ENCODE assay signal across 8 cellular contexts in the genomic region with DNA sequence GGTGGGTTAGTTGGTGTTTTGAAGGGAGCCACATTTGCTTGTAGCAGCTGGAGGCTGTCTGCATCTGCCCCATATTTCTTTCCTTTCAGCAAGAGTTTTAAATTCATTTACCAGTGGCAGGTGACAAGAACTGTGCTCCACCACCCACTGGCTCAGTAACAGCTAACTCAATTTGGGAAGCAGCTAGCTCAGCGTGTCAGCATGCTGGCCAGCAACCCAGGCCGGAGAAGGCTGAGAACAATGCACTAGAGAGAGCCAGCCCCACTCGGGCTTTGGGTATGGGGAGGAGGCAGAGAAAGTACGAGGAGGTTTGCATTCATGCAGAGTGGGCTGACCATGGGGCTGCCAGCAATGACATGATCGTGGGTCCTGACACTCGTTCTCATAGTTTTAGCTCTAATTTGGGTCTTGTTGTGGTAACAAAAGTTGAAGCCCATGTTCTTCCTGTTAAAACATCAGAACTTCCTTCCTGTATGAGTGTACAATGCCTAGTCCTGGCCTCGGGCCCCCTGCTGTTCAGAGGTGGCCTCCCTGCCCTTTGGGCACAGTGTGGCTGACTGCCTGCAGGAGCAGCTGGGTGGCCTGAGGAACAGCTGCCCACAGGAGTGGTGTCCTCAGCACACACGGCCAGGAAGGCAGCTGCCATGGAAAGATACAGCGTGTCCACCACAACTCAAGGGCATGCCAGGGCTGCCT. TPM values are rescaled to one million over a fixed set of nuclear protein-coding genes. Genes with fewer than 3 reads are reported as not detected.
A peak's percentile ranks its signal among the peaks of the same experiment; 100 is the strongest.
DNase-seq lines count a peak whose midpoint lies in the region; ATAC-seq and TF ChIP-seq lines count a peak whose summit lies in the region.

No MANE protein-coding gene starts in this region.

- H3K4me3 ChIP-seq in GM23338: no peak overlapping the region
- no peak overlapping the region for H3K4me3 ChIP-seq in fibroblast of pulmonary artery (replicated peaks; ENCODE audit: low read depth, low read length)
- H3K4me3 ChIP-seq in gastrocnemius medialis: peak overlapping the region in 1 of 4 donors; percentile 20

- peaks cover 69% of the 10 kb centered on the region for H3K79me2 ChIP-seq in GM23338 (replicated peaks; ENCODE audit: insufficient read depth)

- H3K9me3 Mint-ChIP-seq in GM23338 (peaks cover 10% of the 10 kb centered on the region), WTC11 (peaks cover 15% of the 10 kb centered on the region)

- intact Hi-C loops in gastrocnemius medialis (cut with DNase I; ENCODE audit: low total_unique reads): no loop called here

- H3K4me3 Mint-ChIP-seq in GM23338: no peak overlapping the region
- no peak overlapping the region for H3K4me3 Mint-ChIP-seq in WTC11

- peaks cover 5% of the 10 kb centered on the region for H3K27me3 Mint-ChIP-seq in GM23338 (ENCODE audit: insufficient read depth, low read depth, poor library complexity)
- no peaks in the 10 kb centered on the region for H3K27me3 Mint-ChIP-seq in WTC11 (ENCODE audit: low read depth)

- no peaks in the 10 kb centered on the region for H3K27me3 ChIP-seq in GM23338 (ENCODE audit: insufficient read depth)
- H3K27me3 ChIP-seq in gastrocnemius medialis: no peaks in the 10 kb centered on the region

- POLR2A ChIA-PET in WTC11 (lab: Charles Lee): no interaction called here

- H3K36me3 ChIP-seq in GM23338 (ENCODE audit: insufficient read depth) (peaks cover 22% of the 10 kb centered on the region; the same call in 1 of the 2 replicates), gastrocnemius medialis (peaks cover 0 to 18% of the 10 kb centered on the region in 2 donors)

- peaks cover 15% of the 10 kb centered on the region for H3K4me1 ChIP-seq in GM23338 (ENCODE audit: insufficient read depth)
- peaks cover 81 to 83% of the 10 kb centered on the region in 2 donors for H3K4me1 ChIP-seq in gastrocnemius medialis

- no peak overlapping the region for H2AFZ ChIP-seq in GM23338

- ATAC-seq in GM23338: no peak
- peak; percentile 34; the same call in 1 of the 2 replicates for ATAC-seq in WTC11
- ATAC-seq in gastrocnemius medialis: peak; percentile 80 to 85
- no peak for ATAC-seq in HG03196 (IDR thresholded peaks at IDR 0.05; ENCODE audit: unreplicated experiment)
- no peak for ATAC-seq in GM18868 (IDR thresholded peaks at IDR 0.05; ENCODE audit: unreplicated experiment)
- no peak for ATAC-seq in HG02623 (IDR thresholded peaks at IDR 0.05; ENCODE audit: unreplicated experiment)

- TF ChIP-seq CTCF in GM23338 (conservative IDR thresholded peaks at IDR 0.05; ENCODE audit: low read depth in 2 of 2) (no peak), WTC11 (IDR thresholded peaks at IDR 0.05) (no peak), fibroblast of pulmonary artery (IDR thresholded peaks at IDR 0.05; ENCODE audit: low read length, missing control alignments) (peak; percentile 22), gastrocnemius medialis (IDR thresholded peaks at IDR 0.05 in 4 of 5, conservative IDR thresholded peaks at IDR 0.05 in 1 of 5) (peak; percentile 35 to 49 (median 47))

- CTCF ChIA-PET in WTC11 (lab: Charles Lee): interaction anchor here (0.6 to 1.3 kb wide), 2 partner anchors 229 to 1717 kb away, joined by 3 to 4 read pairs; no protein-coding TSS in a partner anchor

- peaks cover 35% of the 10 kb centered on the region for H3K4me1 Mint-ChIP-seq in GM23338
- H3K4me1 Mint-ChIP-seq in WTC11: peaks cover 38% of the 10 kb centered on the region

- H3K36me3 Mint-ChIP-seq in GM23338 (ENCODE audit: low read depth) (peaks cover 72% of the 10 kb centered on the region), WTC11 (peaks cover 53% of the 10 kb centered on the region)

- H4K20me1 ChIP-seq in GM23338 (replicated peaks; ENCODE audit: insufficient read depth): peaks cover 8% of the 10 kb centered on the region; the same call in 1 of the 2 replicates

- in situ Hi-C loops in gastrocnemius medialis (cut with MboI; ENCODE audit: low sequenced_read_pairs in 4 of 4): no loop called here

- peak in 1 of 2 donors; percentile 37 for TF ChIP-seq POLR2A in gastrocnemius medialis (IDR thresholded peaks at IDR 0.05)

- H3K27ac Mint-ChIP-seq in GM23338 (0 out of 2 replicates have a peak overlapping the region, but pooled peaks have one; percentile 30), WTC11 (no peak overlapping the region)

- H3K9me2 ChIP-seq in GM23338 (ENCODE audit: insufficient read depth): no peaks in the 10 kb centered on the region

- H3K4me2 ChIP-seq in GM23338: no peak overlapping the region

- H3K9me3 ChIP-seq in gastrocnemius medialis: no peaks in the 10 kb centered on the region

- DNase-seq in GM23338 (ENCODE audit: low spot score) (no peak), WTC11 (ENCODE audit: low spot score) (no peak), fibroblast of pulmonary artery (ENCODE audit: low read depth) (peak; percentile 61), gastrocnemius medialis (peak; percentile 85 to 93), HuH-7.5 (ENCODE audit: low spot score) (no peak)

- H3K27ac ChIP-seq in GM23338 (ENCODE audit: low read depth) (no peak overlapping the region), gastrocnemius medialis (peak overlapping the region; percentile 85 to 88 (median 87))

- H3F3A ChIP-seq in GM23338 (replicated peaks; ENCODE audit: low read depth): no peaks in the 10 kb centered on the region

TF ChIP-seq in GM23338, 12 proteins besides CTCF, POLR2A, EP300 and RAD21 (continues in another document):
- TF ChIP-seq EZH2 (IDR thresholded peaks at IDR 0.05; ENCODE audit: low read depth, unreplicated experiment) (no peak), EZH2phosphoT487 (IDR thresholded peaks at IDR 0.05; ENCODE audit: unreplicated experiment) (no peak), CREB1 (CRISPR knock-in tag; IDR thresholded peaks at IDR 0.05; ENCODE audit: low read depth) (no peak), ZNF331 (CRISPR knock-in tag; IDR thresholded peaks at IDR 0.05; ENCODE audit: low read depth) (no peak), STAT1 (IDR thresholded peaks at IDR 0.05; ENCODE audit: unreplicated experiment) (no peak)

TF ChIP-seq in WTC11, 78 proteins besides CTCF, POLR2A, EP300 and RAD21 (continues in another document):
- TF ChIP-seq FOXP1 (CRISPR knock-in tag; IDR thresholded peaks at IDR 0.05; ENCODE audit: borderline replicate concordance) (no peak), ELF4 (CRISPR knock-in tag; IDR thresholded peaks at IDR 0.05; ENCODE audit: low read depth) (no peak), ZNF671 (CRISPR knock-in tag; IDR thresholded peaks at IDR 0.05) (no peak), NR2C2 (CRISPR knock-in tag; IDR thresholded peaks at IDR 0.05) (no peak), CREB1 (CRISPR knock-in tag; IDR thresholded peaks at IDR 0.05) (no peak), JAZF1 (CRISPR knock-in tag; IDR thresholded peaks at IDR 0.05) (no peak), NFYB (CRISPR knock-in tag; conservative IDR thresholded peaks at IDR 0.05; ENCODE audit: low read depth) (no peak), EMX1 (CRISPR knock-in tag; IDR thresholded peaks at IDR 0.05) (no peak), GTF2I (CRISPR knock-in tag; conservative IDR thresholded peaks at IDR 0.05) (no peak), HMGA2 (CRISPR knock-in tag; IDR thresholded peaks at IDR 0.05) (no peak)
- TF ChIP-seq, protein P1, sequence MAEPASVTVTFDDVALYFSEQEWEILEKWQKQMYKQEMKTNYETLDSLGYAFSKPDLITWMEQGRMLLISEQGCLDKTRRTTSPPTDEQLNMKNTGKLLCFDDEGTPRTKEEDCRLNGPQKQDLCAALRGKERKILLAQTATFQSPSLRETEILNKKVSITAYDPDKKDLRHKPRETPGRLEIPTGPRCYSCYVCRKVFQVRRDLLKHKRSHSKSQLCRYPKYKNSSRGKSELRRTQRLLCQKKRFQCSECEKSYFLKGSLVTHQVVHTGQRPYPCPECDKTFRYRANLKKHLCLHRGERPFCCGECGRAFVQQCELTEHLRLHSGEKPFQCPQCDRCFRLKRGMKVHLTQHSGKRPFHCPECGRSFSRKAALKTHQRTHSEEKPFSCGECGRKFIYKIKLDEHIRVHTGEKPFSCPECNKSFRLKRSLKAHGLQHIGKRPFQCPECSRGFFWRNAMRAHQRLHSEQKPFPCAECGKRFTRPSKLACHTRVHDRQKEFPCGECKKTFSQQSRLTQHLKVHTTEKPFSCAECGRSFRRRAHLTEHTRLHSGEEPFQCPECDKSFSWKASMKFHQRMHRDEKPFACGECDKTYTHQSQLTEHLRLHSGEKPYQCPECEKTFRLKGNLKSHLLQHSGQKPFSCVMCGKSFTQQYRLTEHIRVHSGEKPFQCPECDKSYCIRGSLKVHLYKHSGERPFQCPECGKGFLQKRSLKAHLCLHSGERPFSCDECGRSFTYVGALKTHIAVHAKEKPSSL (CRISPR knock-in tag; conservative IDR thresholded peaks at IDR 0.05): no peak
- TF ChIP-seq, protein P2, sequence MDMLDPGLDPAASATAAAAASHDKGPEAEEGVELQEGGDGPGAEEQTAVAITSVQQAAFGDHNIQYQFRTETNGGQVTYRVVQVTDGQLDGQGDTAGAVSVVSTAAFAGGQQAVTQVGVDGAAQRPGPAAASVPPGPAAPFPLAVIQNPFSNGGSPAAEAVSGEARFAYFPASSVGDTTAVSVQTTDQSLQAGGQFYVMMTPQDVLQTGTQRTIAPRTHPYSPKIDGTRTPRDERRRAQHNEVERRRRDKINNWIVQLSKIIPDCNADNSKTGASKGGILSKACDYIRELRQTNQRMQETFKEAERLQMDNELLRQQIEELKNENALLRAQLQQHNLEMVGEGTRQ (CRISPR knock-in tag; IDR thresholded peaks at IDR 0.05): no peak
- TF ChIP-seq, protein P3, sequence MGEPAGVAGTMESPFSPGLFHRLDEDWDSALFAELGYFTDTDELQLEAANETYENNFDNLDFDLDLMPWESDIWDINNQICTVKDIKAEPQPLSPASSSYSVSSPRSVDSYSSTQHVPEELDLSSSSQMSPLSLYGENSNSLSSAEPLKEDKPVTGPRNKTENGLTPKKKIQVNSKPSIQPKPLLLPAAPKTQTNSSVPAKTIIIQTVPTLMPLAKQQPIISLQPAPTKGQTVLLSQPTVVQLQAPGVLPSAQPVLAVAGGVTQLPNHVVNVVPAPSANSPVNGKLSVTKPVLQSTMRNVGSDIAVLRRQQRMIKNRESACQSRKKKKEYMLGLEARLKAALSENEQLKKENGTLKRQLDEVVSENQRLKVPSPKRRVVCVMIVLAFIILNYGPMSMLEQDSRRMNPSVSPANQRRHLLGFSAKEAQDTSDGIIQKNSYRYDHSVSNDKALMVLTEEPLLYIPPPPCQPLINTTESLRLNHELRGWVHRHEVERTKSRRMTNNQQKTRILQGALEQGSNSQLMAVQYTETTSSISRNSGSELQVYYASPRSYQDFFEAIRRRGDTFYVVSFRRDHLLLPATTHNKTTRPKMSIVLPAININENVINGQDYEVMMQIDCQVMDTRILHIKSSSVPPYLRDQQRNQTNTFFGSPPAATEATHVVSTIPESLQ (CRISPR knock-in tag; IDR thresholded peaks at IDR 0.05): no peak

RNA-seq across cellular contexts. Expression of a gene that starts 23.0 kb away (rescaled TPM):
- 23.2 and 31.4 TPM in 2 replicates for total RNA-seq in GM23338 (2014; rRNA removed; shearing (Covaris generic))
- polyA plus RNA-seq in GM23338 (2016; fragmentation: Nextera tagmentation; extraction: Ambion mirVana): 22.9 and 31.4 TPM in 2 replicates
- total RNA-seq in WTC11 (2021): 21.2 to 31.5 TPM (median 21.8 TPM) in 3 replicates
- total RNA-seq in gastrocnemius medialis: 10 to 100 TPM; 20.0 to 90.6 (median 57.2) TPM

Comparison
In these comparisons a context has a peak if more than half of its experiments do, and no peak if none do; other contexts are left out.
1. ATAC-seq: peak in WTC11 (single experiment) and gastrocnemius medialis (2 of 2); none in GM23338 (single experiment), HG03196 (single experiment), GM18868 (single experiment) and HG02623 (single experiment).
2. DNase-seq: peak in fibroblast of pulmonary artery (single experiment) and gastrocnemius medialis (2 of 2); none in GM23338 (single experiment), WTC11 (single experiment) and HuH-7.5 (single experiment).
3. CTCF ChIP-seq: peak in fibroblast of pulmonary artery (single experiment) and gastrocnemius medialis (5 of 5); none in GM23338 (0 of 2) and WTC11 (single experiment).